ENCODE assay signal across 1 cellular context in genomic region chr14:53331921-53332320, GRCh38.
TF ChIP-seq lines count a peak whose summit lies in the region.

No MANE protein-coding gene starts in this region.

TF ChIP-seq in HCT116, 20 proteins besides CTCF, POLR2A, EP300 and RAD21 (continued from another document):
- TF ChIP-seq, protein P1, sequence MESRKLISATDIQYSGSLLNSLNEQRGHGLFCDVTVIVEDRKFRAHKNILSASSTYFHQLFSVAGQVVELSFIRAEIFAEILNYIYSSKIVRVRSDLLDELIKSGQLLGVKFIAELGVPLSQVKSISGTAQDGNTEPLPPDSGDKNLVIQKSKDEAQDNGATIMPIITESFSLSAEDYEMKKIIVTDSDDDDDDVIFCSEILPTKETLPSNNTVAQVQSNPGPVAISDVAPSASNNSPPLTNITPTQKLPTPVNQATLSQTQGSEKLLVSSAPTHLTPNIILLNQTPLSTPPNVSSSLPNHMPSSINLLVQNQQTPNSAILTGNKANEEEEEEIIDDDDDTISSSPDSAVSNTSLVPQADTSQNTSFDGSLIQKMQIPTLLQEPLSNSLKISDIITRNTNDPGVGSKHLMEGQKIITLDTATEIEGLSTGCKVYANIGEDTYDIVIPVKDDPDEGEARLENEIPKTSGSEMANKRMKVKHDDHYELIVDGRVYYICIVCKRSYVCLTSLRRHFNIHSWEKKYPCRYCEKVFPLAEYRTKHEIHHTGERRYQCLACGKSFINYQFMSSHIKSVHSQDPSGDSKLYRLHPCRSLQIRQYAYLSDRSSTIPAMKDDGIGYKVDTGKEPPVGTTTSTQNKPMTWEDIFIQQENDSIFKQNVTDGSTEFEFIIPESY (IDR thresholded peaks at IDR 0.05; ENCODE audit: extremely low read depth, insufficient replicate concordance, low read length), result no peak
TF ChIP-seq in HCT116: peak in this region for 0.
